In the genomic region with DNA sequence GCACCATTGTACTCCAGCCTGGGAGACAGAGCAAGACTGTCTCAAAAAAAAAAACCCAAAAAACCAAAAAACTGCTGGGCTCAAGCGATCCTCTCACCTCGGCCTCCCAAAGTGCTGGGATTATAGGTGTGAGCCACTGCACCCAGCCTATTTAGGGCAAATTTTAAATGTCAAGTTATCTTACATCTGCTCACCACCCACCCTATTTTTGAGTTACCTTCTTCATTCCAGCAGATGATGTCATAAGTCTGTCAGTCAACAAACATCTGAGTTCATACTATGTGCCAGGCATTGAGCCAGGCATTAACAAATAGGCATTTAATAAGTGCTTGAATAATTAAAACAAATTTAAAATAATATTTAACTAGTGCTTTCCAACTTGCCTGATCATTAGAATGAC, we compare ENCODE assay signal across 18 cellular contexts. TPM values are rescaled to one million over a fixed set of nuclear protein-coding genes. Genes with fewer than 3 reads are reported as not detected.
A peak's percentile ranks its signal among the peaks of the same experiment; 100 is the strongest.
DNase-seq lines count a peak whose midpoint lies in the region; ATAC-seq and TF ChIP-seq lines count a peak whose summit lies in the region.
"Had no signal": no experiment of that assay in that cellular context is flagged by ENCODE, and none has a peak within 500 bp of the region (broad histone marks: within the 10 kb centered on the region; RNA-seq: fewer than 3 reads in every experiment).

No MANE protein-coding gene starts in this region.

- H3K9me3 ChIP-seq in A673 (ENCODE audit: low read depth, low read length, poor library complexity, severe bottlenecking) = no peaks in the 10 kb centered on the region
- H3K9me3 ChIP-seq: esophagus muscularis mucosa, uterus had no signal

- TF ChIP-seq CTCF in LNCaP clone FGC (IDR thresholded peaks at IDR 0.05; ENCODE audit: control insufficient read depth, extremely low read depth, insufficient read depth) (no peak), natural killer cell (IDR thresholded peaks at IDR 0.05) (no peak), A673 (conservative IDR thresholded peaks at IDR 0.05; ENCODE audit: low read depth, low read length) (no peak), nephron progenitor cell (IDR thresholded peaks at IDR 0.05) (no peak)

- BruUV-seq in A673 (replicated peaks; lab: Mats Ljungman, UMichigan) = no TSS peak

- no peaks in the 10 kb centered on the region for H3K27me3 ChIP-seq in A673 (replicated peaks; ENCODE audit: insufficient read depth, low read depth, low read length, poor library complexity)
- H3K27me3 ChIP-seq: esophagus muscularis mucosa, uterus had no signal

- H3K4me1 Mint-ChIP-seq in activated CD4-positive, alpha-beta T cell treated with anti-CD3 and anti-CD28 coated beads for 36 hours = peaks cover 87% of the 10 kb centered on the region
- H3K4me1 Mint-ChIP-seq in activated naive CD8-positive, alpha-beta T cell treated with anti-CD3 and anti-CD28 coated beads, Interleukin-2, amount 50 U/mL, for 24 hours = peaks cover 79% of the 10 kb centered on the region
- peaks cover 23 to 41% of the 10 kb centered on the region in 2 donors for H3K4me1 Mint-ChIP-seq in natural killer cell
- peaks cover 6% of the 10 kb centered on the region for H3K4me1 Mint-ChIP-seq in nephron progenitor cell

- DNase-seq in activated CD4-positive, alpha-beta T cell treated with anti-CD3 and anti-CD28 coated beads for 36 hours = peak; percentile 27
- DNase-seq in activated CD4-positive, alpha-beta T cell treated with anti-CD3 and anti-CD28 coated beads for 48 hours = no peak
- peak; percentile 54 for DNase-seq in LNCaP clone FGC (ENCODE audit: low read depth)
- DNase-seq in activated naive CD8-positive, alpha-beta T cell treated with anti-CD3 and anti-CD28 coated beads, Interleukin-2, amount 50 U/mL, for 24 hours = no peak
- DNase-seq in natural killer cell = no peak
- no peak for DNase-seq in A673 (ENCODE audit: low spot score)
- DNase-seq in nephron progenitor cell = no peak
- DNase-seq in H4 (ENCODE audit: low spot score) = no peak
- DNase-seq: COR-L47; dermis blood vessel endothelial cell; Kasumi-1; NCI-H2171; NCI-H82; stimulated activated naive CD4-positive, alpha-beta T cell treated with Interleukin-2 at 50 U/mL for 16 hours; uterus had no signal

- peak overlapping the region; percentile 52 for H3K4me3 Mint-ChIP-seq in activated CD4-positive, alpha-beta T cell treated with anti-CD3 and anti-CD28 coated beads for 36 hours
- no peak overlapping the region for H3K4me3 Mint-ChIP-seq in activated naive CD8-positive, alpha-beta T cell treated with anti-CD3 and anti-CD28 coated beads, Interleukin-2, amount 50 U/mL, for 24 hours
- H3K4me3 Mint-ChIP-seq in natural killer cell (no peak overlapping the region), nephron progenitor cell (no peak overlapping the region)

- ATAC-seq in activated CD4-positive, alpha-beta T cell treated with anti-CD3 and anti-CD28 coated beads for 36 hours = no peak
- no peak for ATAC-seq in activated naive CD8-positive, alpha-beta T cell treated with anti-CD3 and anti-CD28 coated beads, Interleukin-2, amount 50 U/mL, for 24 hours
- no peak for ATAC-seq in natural killer cell

- CTCF ChIA-PET in activated CD4-positive, alpha-beta T cell treated with anti-CD3 and anti-CD28 coated beads for 36 hours (lab: Charles Lee) = interaction anchor here (0.6 to 8.8 kb wide), 9 partner anchors 13 to 1308 kb away, joined by 3 to 98 read pairs (median 6); no protein-coding TSS in a partner anchor
- CTCF ChIA-PET in A673 (lab: Charles Lee) = no interaction called here

- H3K4me1 ChIP-seq in A673 (ENCODE audit: insufficient read depth, low read length, poor library complexity, severe bottlenecking) = no peaks in the 10 kb centered on the region
- H3K4me1 ChIP-seq: uterus had no signal

- intact Hi-C loops in activated CD4-positive, alpha-beta T cell treated with anti-CD3 and anti-CD28 coated beads for 36 hours (cut with DNase I, micrococcal nuclease) = loop anchor here in 1 of 2 experiments (1.0 to 5.0 kb wide), 4 partner anchors 16 to 366 kb away; a partner anchor contains a TSS
- intact Hi-C loops in natural killer cell (cut with micrococcal nuclease) = loop anchor here (2.0 kb wide), 1 partner anchor 21 kb away; a partner anchor contains a TSS
- intact Hi-C loops in A673 (cut with micrococcal nuclease; ENCODE audit: unreplicated experiment) = no loop called here

- H3K27me3 Mint-ChIP-seq in activated CD4-positive, alpha-beta T cell treated with anti-CD3 and anti-CD28 coated beads for 36 hours = no peaks in the 10 kb centered on the region
- H3K27me3 Mint-ChIP-seq in activated naive CD8-positive, alpha-beta T cell treated with anti-CD3 and anti-CD28 coated beads, Interleukin-2, amount 50 U/mL, for 24 hours = no peaks in the 10 kb centered on the region
- no peaks in the 10 kb centered on the region for H3K27me3 Mint-ChIP-seq in natural killer cell (ENCODE audit: low read depth in 2 of 2)
- H3K27me3 Mint-ChIP-seq in nephron progenitor cell (ENCODE audit: low read depth, poor library complexity) = peaks cover 2% of the 10 kb centered on the region

- H3K4me3 ChIP-seq in LNCaP clone FGC (ENCODE audit: low read depth, low read length) = no peak overlapping the region
- H3K4me3 ChIP-seq in A673 (ENCODE audit: low read depth, low read length, poor library complexity, severe bottlenecking) = no peak overlapping the region
- H3K4me3 ChIP-seq: esophagus muscularis mucosa, uterus had no signal

- no peak overlapping the region for H3K27ac ChIP-seq in A673 (ENCODE audit: low read depth, low read length, poor library complexity, severe bottlenecking)
- H3K27ac ChIP-seq: uterus had no signal

- H3K36me3 Mint-ChIP-seq in activated CD4-positive, alpha-beta T cell treated with anti-CD3 and anti-CD28 coated beads for 36 hours (ENCODE audit: low read depth) = peaks cover 70% of the 10 kb centered on the region
- H3K36me3 Mint-ChIP-seq in activated naive CD8-positive, alpha-beta T cell treated with anti-CD3 and anti-CD28 coated beads, Interleukin-2, amount 50 U/mL, for 24 hours (ENCODE audit: low read depth) = peaks cover 51% of the 10 kb centered on the region
- H3K36me3 Mint-ChIP-seq in natural killer cell = no peaks in the 10 kb centered on the region
- no peaks in the 10 kb centered on the region for H3K36me3 Mint-ChIP-seq in nephron progenitor cell (ENCODE audit: low read depth)

- peak overlapping the region; percentile 98 for H3K27ac Mint-ChIP-seq in activated CD4-positive, alpha-beta T cell treated with anti-CD3 and anti-CD28 coated beads for 36 hours
- H3K27ac Mint-ChIP-seq in activated naive CD8-positive, alpha-beta T cell treated with anti-CD3 and anti-CD28 coated beads, Interleukin-2, amount 50 U/mL, for 24 hours = peak overlapping the region; percentile 98
- H3K27ac Mint-ChIP-seq in natural killer cell (peak overlapping the region; percentile 94 to 98), nephron progenitor cell (no peak overlapping the region)
- H3K27ac Mint-ChIP-seq: progenitor cell of endocrine pancreas had no signal

- H3K36me3 ChIP-seq in A673 (ENCODE audit: insufficient read depth, low read length, poor library complexity, severe bottlenecking) = no peaks in the 10 kb centered on the region
- H3K36me3 ChIP-seq: esophagus muscularis mucosa, uterus had no signal

- POLR2A ChIA-PET in activated CD4-positive, alpha-beta T cell treated with anti-CD3 and anti-CD28 coated beads for 36 hours (lab: Charles Lee) = interaction anchor here (0.5 to 3.5 kb wide), 6 partner anchors 12 to 23 kb away, joined by 3 to 35 read pairs (median 16); a partner anchor contains a TSS
- POLR2A ChIA-PET in A673 (lab: Charles Lee; ENCODE audit: low non-redundant PET) = no interaction called here

- H3K9me3 Mint-ChIP-seq in activated CD4-positive, alpha-beta T cell treated with anti-CD3 and anti-CD28 coated beads for 36 hours (ENCODE audit: low read depth) = no peaks in the 10 kb centered on the region
- no peaks in the 10 kb centered on the region for H3K9me3 Mint-ChIP-seq in activated naive CD8-positive, alpha-beta T cell treated with anti-CD3 and anti-CD28 coated beads, Interleukin-2, amount 50 U/mL, for 24 hours
- H3K9me3 Mint-ChIP-seq in natural killer cell (no peaks in the 10 kb centered on the region), nephron progenitor cell (no peaks in the 10 kb centered on the region)

RNA-seq across cellular contexts. Expression of a gene that starts 21.5 kb away (rescaled TPM):
- 100 to 1,000 TPM; 165 to 187 TPM for total RNA-seq in activated CD4-positive, alpha-beta T cell treated with anti-CD3 and anti-CD28 coated beads for 36 hours
- total RNA-seq in natural killer cell (10 to 100 TPM; 12.6 to 32.5 (median 21.4) TPM), A673 (2021) (not detected in 2 replicates)
- total RNA-seq in H4 (2014; rRNA removed; shearing (Covaris generic)) = not detected in 2 replicates
- total RNA-seq: glomerular endothelial cell, progenitor cell of endocrine pancreas had no signal

RNA-seq across cellular contexts. Expression of a gene that starts 34.6 kb away (rescaled TPM):
- 1 to 10 TPM; 2.2 to 3.2 TPM for total RNA-seq in activated CD4-positive, alpha-beta T cell treated with anti-CD3 and anti-CD28 coated beads for 36 hours
- total RNA-seq in natural killer cell (1 to 10 TPM; 1.4 to 4.8 (median 2.1) TPM), A673 (2021) (0.22 and 3.5 TPM in 2 replicates)
- total RNA-seq in H4 (2014; rRNA removed; shearing (Covaris generic)) = 0.79 and 0.99 TPM in 2 replicates

Comparison
In these comparisons a context has a peak if more than half of its experiments do, and no peak if none do; other contexts are left out.
1. DNase-seq: peak in activated CD4-positive, alpha-beta T cell treated with anti-CD3 and anti-CD28 coated beads for 36 hours (single experiment) and LNCaP clone FGC (single experiment); none in activated CD4-positive, alpha-beta T cell treated with anti-CD3 and anti-CD28 coated beads for 48 hours (single experiment), activated naive CD8-positive, alpha-beta T cell treated with anti-CD3 and anti-CD28 coated beads, Interleukin-2, amount 50 U/mL, for 24 hours (single experiment), natural killer cell (single experiment), A673 (single experiment), nephron progenitor cell (single experiment) and H4 (single experiment).
2. RNA of a gene that starts 21.5 kb away (total RNA-seq): 165 to 187 TPM in activated CD4-positive, alpha-beta T cell treated with anti-CD3 and anti-CD28 coated beads for 36 hours and 12.6 to 32.5 TPM in natural killer cell; not detected in A673 and not detected in H4; every median in the first group is over 10 times any median in the second.